8 cellular contexts compared by ENCODE assay signal in the genomic region with DNA sequence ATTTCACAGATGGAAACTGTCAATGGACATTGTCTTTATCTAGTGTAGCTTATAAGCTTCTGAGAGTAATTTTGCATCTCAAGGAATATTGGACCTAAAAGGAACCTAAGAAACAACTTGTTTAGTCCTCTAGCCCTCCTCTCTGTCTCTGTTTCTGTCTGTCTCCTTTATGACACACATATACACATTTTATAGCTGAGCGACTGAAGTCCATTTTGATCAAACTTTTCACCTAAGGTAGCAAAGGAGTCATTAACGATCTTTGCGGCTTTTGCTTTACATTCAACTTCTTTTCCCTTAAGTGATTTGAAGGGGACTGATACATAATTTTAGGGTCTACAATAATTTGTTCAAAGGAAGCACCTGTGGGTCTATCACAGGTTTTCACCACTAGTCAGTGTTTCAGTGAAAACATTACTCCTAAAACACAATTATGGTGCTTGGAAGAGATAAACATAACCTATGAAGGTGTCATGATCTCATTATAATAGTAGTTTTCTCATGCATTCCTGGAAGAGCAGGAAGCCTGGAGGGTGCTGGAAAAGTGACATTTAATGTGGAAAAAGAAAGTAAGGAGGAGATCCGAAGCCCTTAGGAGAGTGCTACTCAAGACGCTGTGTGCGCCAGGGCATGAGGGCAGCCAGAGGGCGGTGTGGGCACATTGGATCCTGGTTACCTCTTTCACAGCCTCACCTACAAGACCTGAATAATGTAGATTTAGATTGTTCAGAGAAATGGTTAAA.
DNase-seq lines count a peak whose midpoint lies in the region; ATAC-seq, FAIRE-seq and TF ChIP-seq lines count a peak whose summit lies in the region.

No MANE protein-coding gene starts in this region.

- dilution Hi-C loops in keratinocyte (cut with MboI; ENCODE audit: extremely low pct_ligation_motif_present, low sequenced_read_pairs) = no loop called here

- DNase-seq in COLO829 (ENCODE audit: low spot score) (peak; percentile 43), HFF-Myc (ENCODE audit: extremely low read depth, low read depth) (no peak), T-helper 22 cell (ENCODE audit: low read depth) (peak; percentile 3), astrocyte of the hippocampus (ENCODE audit: low read depth, low spot score) (peak; percentile 67), keratinocyte (ENCODE audit: low read depth, low spot score) (peak; percentile 7)
- peak; percentile 8 to 31 (median 24) for DNase-seq in stimulated activated CD4-positive, alpha-beta T cell treated with anti-CD3 and anti-CD28 coated beads, TNF-alpha, amount 100 ng/mL, for 4 hours (ENCODE audit: low read depth in 3 of 3)

- H3K27me3 ChIP-seq in keratinocyte (ENCODE audit: control insufficient read depth, extremely low read depth, insufficient read depth, low read length) = no peaks in the 10 kb centered on the region

- peak; percentile 78 for FAIRE-seq in keratinocyte (lab: Jason Lieb, UNC)

- peak overlapping the region; percentile 49 for H3K4me2 ChIP-seq in keratinocyte (ENCODE audit: control insufficient read depth, extremely low read depth, insufficient read depth, low read depth, low read length)

- no peaks in the 10 kb centered on the region for H4K20me1 ChIP-seq in keratinocyte (ENCODE audit: control insufficient read depth, extremely low read depth, insufficient read depth, low read length)

- H3K36me3 ChIP-seq in keratinocyte (ENCODE audit: control insufficient read depth in 2 of 2, extremely low read depth in 1 of 2, insufficient read depth in 2 of 2, low read length in 2 of 2) = no peaks in the 10 kb centered on the region

- H2AFZ ChIP-seq in keratinocyte (ENCODE audit: control insufficient read depth, low read length) = peak overlapping the region; percentile 27

- no peak overlapping the region for H3K27ac ChIP-seq in keratinocyte (ENCODE audit: control insufficient read depth, insufficient read depth, low read length)

- no peaks in the 10 kb centered on the region for H3K79me2 ChIP-seq in keratinocyte (ENCODE audit: control insufficient read depth, insufficient read depth, low read length)

- no peaks in the 10 kb centered on the region for H3K4me1 ChIP-seq in keratinocyte (ENCODE audit: control insufficient read depth, extremely low read depth, insufficient read depth, low read length)

- no peak overlapping the region for H3K9ac ChIP-seq in keratinocyte (ENCODE audit: control insufficient read depth, extremely low read depth, insufficient read depth, low read length)

- H3K9me3 ChIP-seq in keratinocyte (ENCODE audit: control insufficient read depth, low read depth, low read length) = no peaks in the 10 kb centered on the region

- no peaks in the 10 kb centered on the region for H3K9me1 ChIP-seq in keratinocyte (ENCODE audit: control insufficient read depth, extremely low read depth, insufficient read depth, low read length)

- TF ChIP-seq CTCF in HFF-Myc (IDR thresholded peaks at IDR 0.05; ENCODE audit: low read depth, low read length, missing control alignments) = peak; percentile 72
- TF ChIP-seq CTCF in keratinocyte (optimal IDR thresholded peaks at IDR 0.05 in 1 of 3, IDR thresholded peaks at IDR 0.05 in 1 of 3, conservative IDR thresholded peaks at IDR 0.05 in 1 of 3; ENCODE audit: extremely low read depth in 1 of 3, insufficient read depth in 2 of 3, low read length in 3 of 3) = peak; percentile 89 to 99 (median 96)

- no peak overlapping the region for H3K4me3 ChIP-seq in HFF-Myc (replicated peaks; ENCODE audit: low read depth, low read length)
- H3K4me3 ChIP-seq in keratinocyte (ENCODE audit: control insufficient read depth in 2 of 3, extremely low read depth in 1 of 3, insufficient read depth in 2 of 3, low read depth in 1 of 3, low read length in 3 of 3) = no peak overlapping the region

- ATAC-seq in HG03342 (IDR thresholded peaks at IDR 0.05; ENCODE audit: unreplicated experiment) = no peak
- ATAC-seq in GM19328 (IDR thresholded peaks at IDR 0.05; ENCODE audit: unreplicated experiment) = no peak
